Comparison of ENCODE assay signal across 18 cellular contexts in genomic region chr1:9253706-9254105, GRCh38. TPM values are rescaled to one million over a fixed set of nuclear protein-coding genes. Genes with fewer than 3 reads are reported as not detected.
DNase-seq lines count a peak whose midpoint lies in the region; ATAC-seq and TF ChIP-seq lines count a peak whose summit lies in the region.
"Had no signal": no experiment of that assay in that cellular context is flagged by ENCODE, and none has a peak within 500 bp of the region (broad histone marks: within the 10 kb centered on the region; RNA-seq: fewer than 3 reads in every experiment).

No MANE protein-coding gene starts in this region.

- no peaks in the 10 kb centered on the region for H3K27me3 ChIP-seq in SK-N-SH (ENCODE audit: insufficient read depth)
- no peaks in the 10 kb centered on the region for H3K27me3 ChIP-seq in endodermal cell (ENCODE audit: control insufficient read depth, insufficient read depth, low read length, poor library complexity, severe bottlenecking)
- no peaks in the 10 kb centered on the region for H3K27me3 ChIP-seq in lower lobe of right lung (ENCODE audit: low read depth)
- H3K27me3 ChIP-seq: BE2C, Peyer's patch had no signal

- no peaks in the 10 kb centered on the region for H3K9me2 ChIP-seq in SK-N-SH

- H3K9me3 Mint-ChIP-seq in endodermal cell (peaks cover 12% of the 10 kb centered on the region), natural killer cell (no peaks in the 10 kb centered on the region), MCF 10A (ENCODE audit: unreplicated experiment) (peaks cover 5% of the 10 kb centered on the region)
- H3K9me3 Mint-ChIP-seq in stimulated activated effector memory CD8-positive, alpha-beta T cell treated with anti-CD3 and anti-CD28 coated beads, Interleukin-12 subunit alpha, Interleukin-12 subunit beta, amount 100 ng/mL, for 72 hours, result no peaks in the 10 kb centered on the region
- H3K9me3 Mint-ChIP-seq: central memory CD8-positive, alpha-beta T cell; T-cell had no signal

- H3K27ac ChIP-seq in SK-N-SH (ENCODE audit: low read depth in 2 of 2, low read length in 1 of 2) (peak overlapping the region in 1 of 2 experiments; percentile 61; a peak in 1 of 4 replicates), endodermal cell (ENCODE audit: low read depth, low read length) (peak overlapping the region; percentile 95), lower lobe of right lung (no peak overlapping the region)
- H3K27ac ChIP-seq: epithelial cell of prostate had no signal

- TF ChIP-seq CTCF in SK-N-SH (IDR thresholded peaks at IDR 0.05) (no peak), endodermal cell (conservative IDR thresholded peaks at IDR 0.05) (no peak), lower lobe of right lung (IDR thresholded peaks at IDR 0.05) (no peak), natural killer cell (IDR thresholded peaks at IDR 0.05) (no peak), MCF 10A (IDR thresholded peaks at IDR 0.05; ENCODE audit: unreplicated experiment) (no peak)

- H3K4me2 ChIP-seq in SK-N-SH, result no peak overlapping the region

- no peak for TF ChIP-seq RAD21 in SK-N-SH (IDR thresholded peaks at IDR 0.05; ENCODE audit: low read length)

- no peak for ATAC-seq in lower lobe of right lung
- no peak for ATAC-seq in stimulated activated effector memory CD8-positive, alpha-beta T cell treated with anti-CD3 and anti-CD28 coated beads, Interleukin-12 subunit alpha, Interleukin-12 subunit beta, amount 100 ng/mL, for 72 hours
- no peak for ATAC-seq in natural killer cell
- ATAC-seq: T-cell had no signal

- H3K4me3 Mint-ChIP-seq in endodermal cell (no peak overlapping the region), natural killer cell (no peak overlapping the region), MCF 10A (ENCODE audit: unreplicated experiment) (no peak overlapping the region)
- no peak overlapping the region for H3K4me3 Mint-ChIP-seq in stimulated activated effector memory CD8-positive, alpha-beta T cell treated with anti-CD3 and anti-CD28 coated beads, Interleukin-12 subunit alpha, Interleukin-12 subunit beta, amount 100 ng/mL, for 72 hours
- H3K4me3 Mint-ChIP-seq: activated naive CD4-positive, alpha-beta T cell treated with anti-CD3 and anti-CD28 coated beads, Interleukin-2, amount 10 ng/mL, durations not matched to agents 7 days and 5 days; central memory CD8-positive, alpha-beta T cell; T-cell had no signal

- peaks cover 9% of the 10 kb centered on the region for H3K79me2 ChIP-seq in SK-N-SH (ENCODE audit: insufficient read depth)

- H3K9me3 ChIP-seq in SK-N-SH (no peaks in the 10 kb centered on the region), endodermal cell (ENCODE audit: control insufficient read depth, low read length) (peaks cover 6% of the 10 kb centered on the region), lower lobe of right lung (no peaks in the 10 kb centered on the region)
- H3K9me3 ChIP-seq: BE2C, Peyer's patch had no signal

- CTCF ChIA-PET in SK-N-SH (lab: Yijun Ruan, JAX) (interaction anchor here (0.8 to 5.1 kb wide), 7 partner anchors 13 to 237 kb away, joined by 3 to 31 read pairs (median 6); partner anchors contain the start of gene H6PD), MCF 10A (lab: Yijun Ruan, JAX) (no interaction called here)

- H3K9ac ChIP-seq in SK-N-SH (no peak overlapping the region), endodermal cell (ENCODE audit: extremely low read depth, low read length, poor library complexity, severe bottlenecking) (no peak overlapping the region)

- no peaks in the 10 kb centered on the region for H3K27me3 Mint-ChIP-seq in endodermal cell (ENCODE audit: insufficient read depth)
- H3K27me3 Mint-ChIP-seq in natural killer cell (ENCODE audit: low read depth in 2 of 2), result no peaks in the 10 kb centered on the region
- no peaks in the 10 kb centered on the region for H3K27me3 Mint-ChIP-seq in MCF 10A (ENCODE audit: insufficient read depth, unreplicated experiment)
- H3K27me3 Mint-ChIP-seq: activated naive CD4-positive, alpha-beta T cell treated with anti-CD3 and anti-CD28 coated beads, Interleukin-2, amount 10 ng/mL, durations not matched to agents 7 days and 5 days; central memory CD8-positive, alpha-beta T cell; T-cell had no signal

- DNase-seq in SK-N-SH (peak; percentile 64), endodermal cell (no peak), lower lobe of right lung (peak; percentile 21), NCI-H345 treated with DMSO at 0.1 percent for 48 hours (lab: John Stamatoyannopoulos, UW; ENCODE audit: unreplicated experiment) (no peak), natural killer cell (no peak), HPDE6-E6E7 (ENCODE audit: extremely low spot score) (no peak), MCF 10A (ENCODE audit: unreplicated experiment) (no peak)
- DNase-seq in stimulated activated effector memory CD8-positive, alpha-beta T cell treated with anti-CD3 and anti-CD28 coated beads, Interleukin-12 subunit alpha, Interleukin-12 subunit beta, amount 100 ng/mL, for 72 hours (ENCODE audit: low spot score in 2 of 2), result no peak
- DNase-seq: activated CD4-positive, CD25-positive, alpha-beta regulatory T cell; activated naive CD4-positive, alpha-beta T cell treated with anti-CD3 and anti-CD28 coated beads, Interleukin-2, amount 10 ng/mL, durations not matched to agents 7 days and 5 days; BE2C; hippocampal formation; NCI-H187; NCI-H526; T-cell had no signal

- H3K36me3 ChIP-seq in SK-N-SH (replicated peaks in 1 of 2; ENCODE audit: control insufficient read depth in 1 of 2, insufficient read depth in 2 of 2, low read length in 1 of 2), result peaks cover 0 to 12% of the 10 kb centered on the region in 2 experiments
- H3K36me3 ChIP-seq in endodermal cell (ENCODE audit: control insufficient read depth, insufficient read depth, low read length), result no peaks in the 10 kb centered on the region
- H3K36me3 ChIP-seq in lower lobe of right lung, result peaks cover 9% of the 10 kb centered on the region
- H3K36me3 ChIP-seq: BE2C, Peyer's patch had no signal

- H3K4me3 ChIP-seq in SK-N-SH (ENCODE audit: low read depth in 2 of 2, low read length in 1 of 2) (no peak overlapping the region), endodermal cell (ENCODE audit: low read length) (no peak overlapping the region), lower lobe of right lung (no peak overlapping the region)
- H3K4me3 ChIP-seq: Peyer's patch had no signal

- H3K36me3 Mint-ChIP-seq in endodermal cell (ENCODE audit: low read depth), result peaks cover 15% of the 10 kb centered on the region
- no peaks in the 10 kb centered on the region for H3K36me3 Mint-ChIP-seq in stimulated activated effector memory CD8-positive, alpha-beta T cell treated with anti-CD3 and anti-CD28 coated beads, Interleukin-12 subunit alpha, Interleukin-12 subunit beta, amount 100 ng/mL, for 72 hours
- no peaks in the 10 kb centered on the region for H3K36me3 Mint-ChIP-seq in natural killer cell
- H3K36me3 Mint-ChIP-seq in MCF 10A (ENCODE audit: insufficient read depth, unreplicated experiment), result peaks cover 10% of the 10 kb centered on the region

- H3K4me1 Mint-ChIP-seq in endodermal cell (peaks cover 32% of the 10 kb centered on the region), natural killer cell (peaks cover 21 to 25% of the 10 kb centered on the region in 2 donors), MCF 10A (ENCODE audit: insufficient read depth, unreplicated experiment) (no peaks in the 10 kb centered on the region)
- peaks cover 13% of the 10 kb centered on the region for H3K4me1 Mint-ChIP-seq in stimulated activated effector memory CD8-positive, alpha-beta T cell treated with anti-CD3 and anti-CD28 coated beads, Interleukin-12 subunit alpha, Interleukin-12 subunit beta, amount 100 ng/mL, for 72 hours
- H3K4me1 Mint-ChIP-seq: activated naive CD4-positive, alpha-beta T cell treated with anti-CD3 and anti-CD28 coated beads, Interleukin-2, amount 10 ng/mL, durations not matched to agents 7 days and 5 days had no signal

- H3K4me1 ChIP-seq in SK-N-SH (ENCODE audit: control insufficient read depth in 1 of 2, insufficient read depth in 2 of 2, low read depth in 1 of 2, low read length in 1 of 2), result peaks cover 7 to 37% of the 10 kb centered on the region in 2 experiments; a peak in 3 of 4 replicates
- H3K4me1 ChIP-seq in endodermal cell (ENCODE audit: control insufficient read depth, insufficient read depth, low read length), result peaks cover 14% of the 10 kb centered on the region
- peaks cover 35% of the 10 kb centered on the region for H3K4me1 ChIP-seq in lower lobe of right lung
- H3K4me1 ChIP-seq: BE2C had no signal

- no peaks in the 10 kb centered on the region for H4K20me1 ChIP-seq in SK-N-SH (ENCODE audit: insufficient read depth)

- no peak for TF ChIP-seq EP300 in SK-N-SH (IDR thresholded peaks at IDR 0.05; ENCODE audit: borderline replicate concordance in 1 of 2, low read depth in 1 of 2, low read length in 1 of 2)

- BruUV-seq in MCF 10A (replicated peaks; lab: Mats Ljungman, UMichigan), result no TSS peak

- H3F3A ChIP-seq in SK-N-SH (replicated peaks; ENCODE audit: insufficient read depth), result no peaks in the 10 kb centered on the region

- 94% methylated on average over 5 of the region's 5 CpGs for WGBS in SK-N-SH (ENCODE audit: low lambda C conversion rate)
- WGBS in endodermal cell (ENCODE audit: insufficient coverage in 1 of 2, insufficient read length in 1 of 2), 2 experiments, result 77 to 82% methylated on average over 3 to 5 of the region's 5 CpGs

- H2AFZ ChIP-seq in SK-N-SH (ENCODE audit: low read depth), result no peak overlapping the region

- intact Hi-C loops in lower lobe of right lung (cut with DNase I), result no loop called here
- intact Hi-C loops in natural killer cell (cut with micrococcal nuclease), result no loop called here
- intact Hi-C loops in MCF 10A (cut with micrococcal nuclease), result no loop called here

- POLR2A ChIA-PET in SK-N-SH (lab: Yijun Ruan, JAX) (no interaction called here), MCF 10A (lab: Yijun Ruan, JAX) (no interaction called here)

- H3K27ac Mint-ChIP-seq in endodermal cell (no peak overlapping the region), natural killer cell (no peak overlapping the region), MCF 10A (ENCODE audit: low read depth, unreplicated experiment) (no peak overlapping the region)
- H3K27ac Mint-ChIP-seq in stimulated activated effector memory CD8-positive, alpha-beta T cell treated with anti-CD3 and anti-CD28 coated beads, Interleukin-12 subunit alpha, Interleukin-12 subunit beta, amount 100 ng/mL, for 72 hours, result peak overlapping the region; percentile 74
- H3K27ac Mint-ChIP-seq: activated naive CD4-positive, alpha-beta T cell treated with anti-CD3 and anti-CD28 coated beads, Interleukin-2, amount 10 ng/mL, durations not matched to agents 7 days and 5 days; T-cell had no signal

RNA-seq across cellular contexts. Expression of gene H6PD, which starts 19.1 kb away (rescaled TPM):
- 16.2 and 19.1 TPM in 2 replicates for polyA plus RNA-seq in SK-N-SH (2012; rRNA removed)
- 10.0 and 13.9 TPM in 2 replicates for polyA plus RNA-seq in SK-N-SH (2012; cell fraction: cytosol; rRNA removed)
- polyA plus RNA-seq in SK-N-SH (2012; cell fraction: nucleus; rRNA removed), result 23.2 and 26.0 TPM in 2 replicates
- total RNA-seq in endodermal cell (10 to 100 TPM; 21.5 to 34.4 TPM), lower lobe of right lung (40.7 TPM), natural killer cell (10 to 100 TPM; 24.3 to 37.1 (median 31.2) TPM), MCF 10A (2022) (23.6 and 28.7 TPM in 2 replicates)
- polyA plus RNA-seq in endodermal cell (2013, experiment 1 of 2), result 14.8 TPM
- 14.2 TPM for polyA plus RNA-seq in endodermal cell (2013, experiment 2 of 2)

RNA-seq across cellular contexts. Expression of gene SPSB1, which starts 39.0 kb away (rescaled TPM):
- 8.4 and 9.2 TPM in 2 replicates for polyA plus RNA-seq in SK-N-SH (2012; rRNA removed)
- 4.4 and 5.8 TPM in 2 replicates for polyA plus RNA-seq in SK-N-SH (2012; cell fraction: cytosol; rRNA removed)
- 5.4 and 7.6 TPM in 2 replicates for polyA plus RNA-seq in SK-N-SH (2012; cell fraction: nucleus; rRNA removed)
- total RNA-seq in endodermal cell (10 to 100 TPM; 20.4 to 26.9 TPM), lower lobe of right lung (14.7 TPM), natural killer cell (1 to 10 TPM in 2 of 3 donors, under 1 TPM in 1; 0.82 to 3.0 (median 1.5) TPM), MCF 10A (2022) (8.2 and 16.2 TPM in 2 replicates)
- polyA plus RNA-seq in endodermal cell (2013, experiment 1 of 2), result 10.5 TPM
- 10.7 TPM for polyA plus RNA-seq in endodermal cell (2013, experiment 2 of 2)

Comparison
In these comparisons a context has a peak if more than half of its experiments do, and no peak if none do; other contexts are left out.
1. DNase-seq: peak in SK-N-SH (single experiment) and lower lobe of right lung (single experiment); none in endodermal cell (single experiment), stimulated activated effector memory CD8-positive, alpha-beta T cell treated with anti-CD3 and anti-CD28 coated beads, Interleukin-12 subunit alpha, Interleukin-12 subunit beta, amount 100 ng/mL, for 72 hours (0 of 2), NCI-H345 treated with DMSO at 0.1 percent for 48 hours (single experiment), natural killer cell (single experiment), HPDE6-E6E7 (single experiment) and MCF 10A (single experiment).